Comparison of ENCODE assay signal across 17 cellular contexts in the genomic region with DNA sequence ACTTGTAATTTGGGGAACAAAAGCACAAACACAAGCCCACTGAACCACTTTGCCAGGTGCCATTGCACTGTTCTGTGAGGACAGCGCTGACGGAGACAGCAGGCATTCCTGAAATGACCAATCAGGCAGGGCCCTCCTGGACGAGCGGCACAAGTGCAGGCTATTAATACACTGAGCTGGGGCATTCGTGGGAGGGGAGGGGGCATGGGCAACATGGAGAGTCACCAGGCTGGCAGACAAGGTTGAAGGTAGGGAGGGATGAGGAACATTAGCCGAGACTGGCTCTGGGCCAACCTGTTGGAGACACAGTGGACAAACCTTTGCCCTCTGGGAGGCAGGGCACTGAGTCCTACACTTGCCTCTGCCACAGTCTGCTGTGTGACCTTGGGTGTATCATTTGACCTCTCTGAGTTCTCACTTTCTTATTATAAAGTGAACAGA. TPM values are rescaled to one million over a fixed set of nuclear protein-coding genes. Genes with fewer than 3 reads are reported as not detected.
DNase-seq lines count a peak whose midpoint lies in the region; ATAC-seq and TF ChIP-seq lines count a peak whose summit lies in the region.
"Had no signal": no experiment of that assay in that cellular context is flagged by ENCODE, and none has a peak within 500 bp of the region (broad histone marks: within the 10 kb centered on the region; RNA-seq: fewer than 3 reads in every experiment).

No MANE protein-coding gene starts in this region.

- H3K9me3 ChIP-seq in SK-N-SH (no peaks in the 10 kb centered on the region), stomach (no peaks in the 10 kb centered on the region), osteoblast (ENCODE audit: low read depth, low read length) (no peaks in the 10 kb centered on the region)

- H3F3A ChIP-seq in SK-N-SH (replicated peaks; ENCODE audit: insufficient read depth): no peaks in the 10 kb centered on the region

- H3K27me3 ChIP-seq in SK-N-SH (ENCODE audit: insufficient read depth) (no peaks in the 10 kb centered on the region; the same call in 1 of the 2 replicates), stomach (peaks cover 0 to 21% (median 0%) of the 10 kb centered on the region in 3 donors), osteoblast (ENCODE audit: insufficient read depth, low read length) (peaks cover 13% of the 10 kb centered on the region)

- POLR2A ChIA-PET in SK-N-SH (lab: Yijun Ruan, JAX): no interaction called here

- H3K79me2 ChIP-seq in SK-N-SH (ENCODE audit: insufficient read depth): no peaks in the 10 kb centered on the region
- H3K79me2 ChIP-seq in osteoblast (ENCODE audit: insufficient read depth, low read length): no peaks in the 10 kb centered on the region

- no peak for TF ChIP-seq POLR2A in stomach (IDR thresholded peaks at IDR 0.05)

- no peak overlapping the region for H3K9ac ChIP-seq in SK-N-SH

- TF ChIP-seq RAD21 in SK-N-SH (IDR thresholded peaks at IDR 0.05; ENCODE audit: low read length): no peak

- DNase-seq in SK-N-SH (no peak), SHP77 treated with DMSO at 0.1 percent for 48 hours (lab: John Stamatoyannopoulos, UW) (peak; percentile 9), islet precursor cell (peak; percentile 37), stomach (peak; percentile 57), D341Med (ENCODE audit: low spot score) (no peak), osteoblast (ENCODE audit: insufficient read length, low spot score, missing footprints) (no peak)
- DNase-seq in stimulated activated CD4-positive, alpha-beta T cell treated with anti-CD3 and anti-CD28 coated beads, Interleukin-15, amount 100 ng/mL, for 24 hours: no peak
- DNase-seq: activated T-cell treated with anti-CD3 and anti-CD28 coated beads, Interleukin-2, amount 50 U/mL, for 24 hours; CD8-positive, alpha-beta memory T cell; cerebellar nuclear complex; foreskin melanocyte; Karpas-422; midbrain; NCI-H187 treated with DMSO at 0.1 percent for 48 hours; NCI-H526 treated with DMSO at 0.1 percent for 48 hours had no signal

- H3K4me3 ChIP-seq in SK-N-SH (ENCODE audit: low read depth in 2 of 2, low read length in 1 of 2): no peak overlapping the region
- H3K4me3 ChIP-seq in stomach: no peak overlapping the region
- H3K4me3 ChIP-seq in osteoblast (ENCODE audit: insufficient read depth, low read length): no peak overlapping the region

- ATAC-seq in SK-N-SH treated with all-trans-retinoic acid at 6 μM for 48 hours: no peak

- TF ChIP-seq CTCF in SK-N-SH (IDR thresholded peaks at IDR 0.05): no peak
- TF ChIP-seq CTCF in stomach (IDR thresholded peaks at IDR 0.05): no peak
- no peak for TF ChIP-seq CTCF in osteoblast (IDR thresholded peaks at IDR 0.05; ENCODE audit: extremely low read depth, low read depth, low read length)

- WGBS in SK-N-SH (ENCODE audit: low lambda C conversion rate): 86% methylated on average over 6 of the region's 6 CpGs
- 71 to 76% (median 74%) methylated on average over 6 of the region's 6 CpGs for WGBS in stomach, 5 donors

- H4K20me1 ChIP-seq in SK-N-SH (ENCODE audit: insufficient read depth) (no peaks in the 10 kb centered on the region), osteoblast (ENCODE audit: insufficient read depth, low read length) (no peaks in the 10 kb centered on the region)

- H3K27ac ChIP-seq in SK-N-SH (ENCODE audit: low read depth in 2 of 2, low read length in 1 of 2) (peak overlapping the region in 1 of 2 experiments; percentile 87; a peak in 2 of 4 replicates), stomach (no peak overlapping the region), osteoblast (ENCODE audit: low read depth, low read length) (no peak overlapping the region)

- H3K4me2 ChIP-seq in SK-N-SH (no peak overlapping the region), osteoblast (ENCODE audit: insufficient read depth, low read length) (no peak overlapping the region)

- H3K36me3 ChIP-seq in SK-N-SH (replicated peaks in 1 of 2; ENCODE audit: control insufficient read depth in 1 of 2, insufficient read depth in 2 of 2, low read length in 1 of 2) (no peaks in the 10 kb centered on the region), stomach (no peaks in the 10 kb centered on the region), osteoblast (ENCODE audit: insufficient read depth, low read length) (no peaks in the 10 kb centered on the region)

- H3K4me1 ChIP-seq in SK-N-SH (ENCODE audit: control insufficient read depth in 1 of 2, insufficient read depth in 2 of 2, low read depth in 1 of 2, low read length in 1 of 2): peaks cover 4 to 30% of the 10 kb centered on the region in 2 experiments; a peak in 3 of 4 replicates
- H3K4me1 ChIP-seq in stomach: peaks cover 0 to 23% (median 9%) of the 10 kb centered on the region in 4 donors
- no peaks in the 10 kb centered on the region for H3K4me1 ChIP-seq in osteoblast (ENCODE audit: insufficient read depth, low read length)

- no peak overlapping the region for H2AFZ ChIP-seq in SK-N-SH (ENCODE audit: low read depth)
- H2AFZ ChIP-seq in osteoblast (ENCODE audit: low read length): no peak overlapping the region

- H3K9me2 ChIP-seq in SK-N-SH: no peaks in the 10 kb centered on the region

- intact Hi-C loops in stomach (cut with DNase I; ENCODE audit: low total_unique reads): no loop called here

- TF ChIP-seq EP300 in SK-N-SH (IDR thresholded peaks at IDR 0.05; ENCODE audit: borderline replicate concordance in 1 of 2, low read depth in 1 of 2, low read length in 1 of 2) (no peak), stomach (IDR thresholded peaks at IDR 0.05) (no peak)

- CTCF ChIA-PET in SK-N-SH (lab: Yijun Ruan, JAX): interaction anchor here (0.8 to 4.5 kb wide), 32 partner anchors 8 to 392 kb away, joined by 3 to 96 read pairs (median 9); partner anchors contain the start of genes GLCE, KIF23 and RPLP1

TF ChIP-seq in SK-N-SH, 30 proteins besides CTCF, POLR2A, EP300 and RAD21:
- no peak for TF ChIP-seq PBX3 (IDR thresholded peaks at IDR 0.05)
- 0 out of 2 replicates have a peak, but pooled peaks have one; percentile 3 for TF ChIP-seq FOXJ3 (CRISPR knock-in tag; IDR thresholded peaks at IDR 0.05)

TF ChIP-seq in SK-N-SH treated with all-trans-retinoic acid at 6 μM for 48 hours, 23 proteins besides CTCF, POLR2A, EP300 and RAD21 (continues in another document):
- TF ChIP-seq ZFP30 (CRISPR knock-in tag; IDR thresholded peaks at IDR 0.05) (no peak), OSR1 (CRISPR knock-in tag; IDR thresholded peaks at IDR 0.05) (no peak), PPARA (CRISPR knock-in tag; IDR thresholded peaks at IDR 0.05; ENCODE audit: borderline replicate concordance) (no peak), CSDC2 (CRISPR knock-in tag; IDR thresholded peaks at IDR 0.05) (no peak), ZNF8 (CRISPR knock-in tag; IDR thresholded peaks at IDR 0.05) (no peak), TOX (CRISPR knock-in tag; IDR thresholded peaks at IDR 0.05; ENCODE audit: borderline replicate concordance) (no peak), GLIS3 (CRISPR knock-in tag; IDR thresholded peaks at IDR 0.05) (no peak), SNAI2 (CRISPR knock-in tag; IDR thresholded peaks at IDR 0.05) (no peak), ZC3H10 (CRISPR knock-in tag; IDR thresholded peaks at IDR 0.05) (no peak), ARNTL (CRISPR knock-in tag; IDR thresholded peaks at IDR 0.05; ENCODE audit: borderline replicate concordance, low read depth) (no peak)
- TF ChIP-seq, protein P1, sequence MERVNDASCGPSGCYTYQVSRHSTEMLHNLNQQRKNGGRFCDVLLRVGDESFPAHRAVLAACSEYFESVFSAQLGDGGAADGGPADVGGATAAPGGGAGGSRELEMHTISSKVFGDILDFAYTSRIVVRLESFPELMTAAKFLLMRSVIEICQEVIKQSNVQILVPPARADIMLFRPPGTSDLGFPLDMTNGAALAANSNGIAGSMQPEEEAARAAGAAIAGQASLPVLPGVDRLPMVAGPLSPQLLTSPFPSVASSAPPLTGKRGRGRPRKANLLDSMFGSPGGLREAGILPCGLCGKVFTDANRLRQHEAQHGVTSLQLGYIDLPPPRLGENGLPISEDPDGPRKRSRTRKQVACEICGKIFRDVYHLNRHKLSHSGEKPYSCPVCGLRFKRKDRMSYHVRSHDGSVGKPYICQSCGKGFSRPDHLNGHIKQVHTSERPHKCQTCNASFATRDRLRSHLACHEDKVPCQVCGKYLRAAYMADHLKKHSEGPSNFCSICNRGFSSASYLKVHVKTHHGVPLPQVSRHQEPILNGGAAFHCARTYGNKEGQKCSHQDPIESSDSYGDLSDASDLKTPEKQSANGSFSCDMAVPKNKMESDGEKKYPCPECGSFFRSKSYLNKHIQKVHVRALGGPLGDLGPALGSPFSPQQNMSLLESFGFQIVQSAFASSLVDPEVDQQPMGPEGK (CRISPR knock-in tag; IDR thresholded peaks at IDR 0.05; ENCODE audit: borderline replicate concordance): no peak
- TF ChIP-seq, protein P2, sequence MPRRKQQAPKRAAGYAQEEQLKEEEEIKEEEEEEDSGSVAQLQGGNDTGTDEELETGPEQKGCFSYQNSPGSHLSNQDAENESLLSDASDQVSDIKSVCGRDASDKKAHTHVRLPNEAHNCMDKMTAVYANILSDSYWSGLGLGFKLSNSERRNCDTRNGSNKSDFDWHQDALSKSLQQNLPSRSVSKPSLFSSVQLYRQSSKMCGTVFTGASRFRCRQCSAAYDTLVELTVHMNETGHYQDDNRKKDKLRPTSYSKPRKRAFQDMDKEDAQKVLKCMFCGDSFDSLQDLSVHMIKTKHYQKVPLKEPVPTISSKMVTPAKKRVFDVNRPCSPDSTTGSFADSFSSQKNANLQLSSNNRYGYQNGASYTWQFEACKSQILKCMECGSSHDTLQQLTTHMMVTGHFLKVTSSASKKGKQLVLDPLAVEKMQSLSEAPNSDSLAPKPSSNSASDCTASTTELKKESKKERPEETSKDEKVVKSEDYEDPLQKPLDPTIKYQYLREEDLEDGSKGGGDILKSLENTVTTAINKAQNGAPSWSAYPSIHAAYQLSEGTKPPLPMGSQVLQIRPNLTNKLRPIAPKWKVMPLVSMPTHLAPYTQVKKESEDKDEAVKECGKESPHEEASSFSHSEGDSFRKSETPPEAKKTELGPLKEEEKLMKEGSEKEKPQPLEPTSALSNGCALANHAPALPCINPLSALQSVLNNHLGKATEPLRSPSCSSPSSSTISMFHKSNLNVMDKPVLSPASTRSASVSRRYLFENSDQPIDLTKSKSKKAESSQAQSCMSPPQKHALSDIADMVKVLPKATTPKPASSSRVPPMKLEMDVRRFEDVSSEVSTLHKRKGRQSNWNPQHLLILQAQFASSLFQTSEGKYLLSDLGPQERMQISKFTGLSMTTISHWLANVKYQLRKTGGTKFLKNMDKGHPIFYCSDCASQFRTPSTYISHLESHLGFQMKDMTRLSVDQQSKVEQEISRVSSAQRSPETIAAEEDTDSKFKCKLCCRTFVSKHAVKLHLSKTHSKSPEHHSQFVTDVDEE (CRISPR knock-in tag; IDR thresholded peaks at IDR 0.05): no peak

RNA-seq across cellular contexts. Expression of gene NOX5, which starts 45.6 kb away (rescaled TPM):
- polyA plus RNA-seq in SK-N-SH (2012; rRNA removed): 0.02 and 0.05 TPM in 2 replicates
- 0.03 and 0.05 TPM in 2 replicates for polyA plus RNA-seq in SK-N-SH (2012; cell fraction: cytosol; rRNA removed)
- 0.06 and 0.12 TPM in 2 replicates for polyA plus RNA-seq in SK-N-SH (2012; cell fraction: nucleus; rRNA removed)
- total RNA-seq in stomach: under 1 TPM in 3 of 5 donors, not detected in 2; 0.14 to 0.29 (median 0.18) TPM
- polyA plus RNA-seq in stomach: under 1 TPM; under 0.01 to 0.92 (median 0.18) TPM
- 0.29 and 0.36 TPM in 2 replicates for total RNA-seq in osteoblast
- total RNA-seq: CD8-positive, alpha-beta memory T cell; osteocyte had no signal
- polyA plus RNA-seq: CD8-positive, alpha-beta memory T cell had no signal

Comparison
In these comparisons a context has a peak if more than half of its experiments do, and no peak if none do; other contexts are left out.
1. DNase-seq: peak in SHP77 treated with DMSO at 0.1 percent for 48 hours (single experiment), islet precursor cell (single experiment) and stomach (single experiment); none in SK-N-SH (single experiment), D341Med (single experiment), osteoblast (single experiment) and stimulated activated CD4-positive, alpha-beta T cell treated with anti-CD3 and anti-CD28 coated beads, Interleukin-15, amount 100 ng/mL, for 24 hours (single experiment).